ENCODE assay signal across 8 cellular contexts in genomic region chrX:50691820-50692219, GRCh38.
DNase-seq lines count a peak whose midpoint lies in the region; ATAC-seq and TF ChIP-seq lines count a peak whose summit lies in the region.

No MANE protein-coding gene starts in this region.

- H3K4me3 ChIP-seq in RWPE2 (ENCODE audit: severe bottlenecking): no peak overlapping the region
- no peak overlapping the region for H3K4me3 ChIP-seq in epithelial cell of esophagus (ENCODE audit: low read length)
- H3K4me3 ChIP-seq in neuronal stem cell (ENCODE audit: low read length in 2 of 2): no peak overlapping the region

- H3K23ac ChIP-seq in neuronal stem cell (ENCODE audit: low read depth, low read length, poor library complexity): no peak overlapping the region

- no CpG with 5 or more reads among the region's 5 CpGs for WGBS in neuronal stem cell (ENCODE audit: extremely low coverage in 2 of 2, insufficient read length in 2 of 2, insufficient replicate concordance in 1 of 2), 2 donors

- no peak overlapping the region for H3K4ac ChIP-seq in neuronal stem cell (ENCODE audit: low read length)

- H3K4me1 Mint-ChIP-seq in activated naive CD8-positive, alpha-beta T cell treated with anti-CD3 and anti-CD28 coated beads, Interleukin-2, amount 50 U/mL, for 24 hours: no peaks in the 10 kb centered on the region
- H3K4me1 Mint-ChIP-seq in activated naive CD8-positive, alpha-beta T cell treated with anti-CD3 and anti-CD28 coated beads for 36 hours: no peaks in the 10 kb centered on the region
- H3K4me1 Mint-ChIP-seq in natural killer cell: no peaks in the 10 kb centered on the region

- no peaks in the 10 kb centered on the region for H3K9me3 ChIP-seq in RWPE2 (ENCODE audit: severe bottlenecking)
- no peaks in the 10 kb centered on the region for H3K9me3 ChIP-seq in neuronal stem cell (replicated peaks in 1 of 2; ENCODE audit: control insufficient read depth in 2 of 2, insufficient read depth in 1 of 2, low read depth in 1 of 2, low read length in 2 of 2)

- H3K4me1 ChIP-seq in RWPE2 (ENCODE audit: insufficient read depth, poor library complexity, severe bottlenecking) (no peaks in the 10 kb centered on the region), neuronal stem cell (ENCODE audit: control insufficient read depth in 2 of 2, insufficient read depth in 1 of 2, low read depth in 1 of 2, low read length in 2 of 2) (no peaks in the 10 kb centered on the region)

- H3K9me3 Mint-ChIP-seq in activated naive CD8-positive, alpha-beta T cell treated with anti-CD3 and anti-CD28 coated beads, Interleukin-2, amount 50 U/mL, for 24 hours: no peaks in the 10 kb centered on the region
- H3K9me3 Mint-ChIP-seq in activated naive CD8-positive, alpha-beta T cell treated with anti-CD3 and anti-CD28 coated beads for 36 hours: no peaks in the 10 kb centered on the region
- no peaks in the 10 kb centered on the region for H3K9me3 Mint-ChIP-seq in natural killer cell

- no peak overlapping the region for H2BK120ac ChIP-seq in neuronal stem cell (ENCODE audit: low read depth, low read length)

- H3K27ac ChIP-seq in RWPE2 (ENCODE audit: poor library complexity, severe bottlenecking) (no peak overlapping the region), neuronal stem cell (replicated peaks; ENCODE audit: low read length) (no peak overlapping the region)

- no peak overlapping the region for H4K91ac ChIP-seq in neuronal stem cell (ENCODE audit: low read depth, low read length, poor library complexity)

- no peak overlapping the region for H2BK15ac ChIP-seq in neuronal stem cell (ENCODE audit: low read length)

- H3K79me1 ChIP-seq in neuronal stem cell (ENCODE audit: low read depth, low read length): no peaks in the 10 kb centered on the region

- no peaks in the 10 kb centered on the region for H3K36me3 Mint-ChIP-seq in activated naive CD8-positive, alpha-beta T cell treated with anti-CD3 and anti-CD28 coated beads, Interleukin-2, amount 50 U/mL, for 24 hours (ENCODE audit: low read depth)
- H3K36me3 Mint-ChIP-seq in activated naive CD8-positive, alpha-beta T cell treated with anti-CD3 and anti-CD28 coated beads for 36 hours: no peaks in the 10 kb centered on the region
- no peaks in the 10 kb centered on the region for H3K36me3 Mint-ChIP-seq in natural killer cell

- H2BK5ac ChIP-seq in neuronal stem cell (ENCODE audit: low read length): no peak overlapping the region

- DNase-seq in activated naive CD8-positive, alpha-beta T cell treated with anti-CD3 and anti-CD28 coated beads, Interleukin-2, amount 50 U/mL, for 24 hours: no peak
- DNase-seq in activated naive CD8-positive, alpha-beta T cell treated with anti-CD3 and anti-CD28 coated beads for 36 hours: no peak
- DNase-seq in HuH-7 (ENCODE audit: low spot score) (peak; percentile 40), RWPE2 (ENCODE audit: low spot score) (no peak), epithelial cell of esophagus (ENCODE audit: low read depth) (peak; percentile 46), natural killer cell (no peak), neuronal stem cell (ENCODE audit: low spot score) (no peak)

- H2AFZ ChIP-seq in neuronal stem cell (ENCODE audit: low read length): no peak overlapping the region

- H3K36me3 ChIP-seq in RWPE2 (ENCODE audit: low read depth) (no peaks in the 10 kb centered on the region), neuronal stem cell (replicated peaks in 1 of 2; ENCODE audit: control insufficient read depth in 2 of 2, insufficient read depth in 2 of 2, low read length in 2 of 2) (no peaks in the 10 kb centered on the region)

- H3K27ac Mint-ChIP-seq in activated naive CD8-positive, alpha-beta T cell treated with anti-CD3 and anti-CD28 coated beads, Interleukin-2, amount 50 U/mL, for 24 hours: no peak overlapping the region
- no peak overlapping the region for H3K27ac Mint-ChIP-seq in activated naive CD8-positive, alpha-beta T cell treated with anti-CD3 and anti-CD28 coated beads for 36 hours
- H3K27ac Mint-ChIP-seq in natural killer cell: no peak overlapping the region

- no peak overlapping the region for H3K14ac ChIP-seq in neuronal stem cell (ENCODE audit: low read length)

- H2BK12ac ChIP-seq in neuronal stem cell (ENCODE audit: low read length): no peak overlapping the region

- H3K27me3 ChIP-seq in RWPE2 (ENCODE audit: insufficient read depth, poor library complexity, severe bottlenecking) (no peaks in the 10 kb centered on the region), neuronal stem cell (ENCODE audit: control insufficient read depth in 3 of 3, insufficient read depth in 3 of 3, low read depth in 1 of 3, low read length in 3 of 3) (peaks cover 0 to 5% (median 0%) of the 10 kb centered on the region in 3 experiments)

- intact Hi-C loops in natural killer cell (cut with micrococcal nuclease): no loop called here

- no peak overlapping the region for H3K18ac ChIP-seq in neuronal stem cell (ENCODE audit: low read length)

- no peak overlapping the region for H3K4me2 ChIP-seq in neuronal stem cell (ENCODE audit: insufficient read depth, low read length, poor library complexity, severe bottlenecking)

- peak; percentile 43 for ATAC-seq in activated naive CD8-positive, alpha-beta T cell treated with anti-CD3 and anti-CD28 coated beads, Interleukin-2, amount 50 U/mL, for 24 hours
- peak; percentile 84 for ATAC-seq in GM21390 (IDR thresholded peaks at IDR 0.05; ENCODE audit: unreplicated experiment)
- peak; percentile 65; the same call in 2 of the 3 replicates for ATAC-seq in RWPE2 (ENCODE audit: low read depth)
- ATAC-seq in natural killer cell: peak in 2 of 3 donors; percentile 63 to 87

- no peak overlapping the region for H2AK5ac ChIP-seq in neuronal stem cell (ENCODE audit: low read depth, low read length)

- H4K8ac ChIP-seq in neuronal stem cell (ENCODE audit: low read depth, low read length): no peak overlapping the region

- peaks cover 3% of the 10 kb centered on the region for H3K27me3 Mint-ChIP-seq in activated naive CD8-positive, alpha-beta T cell treated with anti-CD3 and anti-CD28 coated beads, Interleukin-2, amount 50 U/mL, for 24 hours
- H3K27me3 Mint-ChIP-seq in activated naive CD8-positive, alpha-beta T cell treated with anti-CD3 and anti-CD28 coated beads for 36 hours: peaks cover 3% of the 10 kb centered on the region
- H3K27me3 Mint-ChIP-seq in natural killer cell (ENCODE audit: low read depth in 2 of 2): peaks cover 8 to 28% of the 10 kb centered on the region in 2 donors

- H3K4me3 Mint-ChIP-seq in activated naive CD8-positive, alpha-beta T cell treated with anti-CD3 and anti-CD28 coated beads, Interleukin-2, amount 50 U/mL, for 24 hours: no peak overlapping the region
- H3K4me3 Mint-ChIP-seq in activated naive CD8-positive, alpha-beta T cell treated with anti-CD3 and anti-CD28 coated beads for 36 hours: no peak overlapping the region
- no peak overlapping the region for H3K4me3 Mint-ChIP-seq in natural killer cell

- H3K9ac ChIP-seq in neuronal stem cell (ENCODE audit: low read depth, low read length, poor library complexity): no peak overlapping the region

- TF ChIP-seq CTCF in RWPE2 (IDR thresholded peaks at IDR 0.05; ENCODE audit: poor library complexity, severe bottlenecking) (peak; percentile 51), epithelial cell of esophagus (IDR thresholded peaks at IDR 0.05; ENCODE audit: insufficient read depth, low read depth, low read length, missing control alignments) (peak; percentile 55), natural killer cell (IDR thresholded peaks at IDR 0.05) (peak; percentile 43)

Comparison
In these comparisons a context has a peak if more than half of its experiments do, and no peak if none do; other contexts are left out.
1. DNase-seq: peak in HuH-7 (single experiment) and epithelial cell of esophagus (single experiment); none in activated naive CD8-positive, alpha-beta T cell treated with anti-CD3 and anti-CD28 coated beads, Interleukin-2, amount 50 U/mL, for 24 hours (single experiment), activated naive CD8-positive, alpha-beta T cell treated with anti-CD3 and anti-CD28 coated beads for 36 hours (single experiment), RWPE2 (single experiment), natural killer cell (single experiment) and neuronal stem cell (single experiment).
2. Peak in every context shown above with its lines, with median percentiles within 50 percentile points of each other: ATAC-seq and CTCF ChIP-seq.